8 cellular contexts compared by ENCODE assay signal in genomic region chr3:195106418-195106906, GRCh38.
A peak's percentile ranks its signal among the peaks of the same experiment; 100 is the strongest.
DNase-seq lines count a peak whose midpoint lies in the region; ATAC-seq lines count a peak whose summit lies in the region.

No MANE protein-coding gene starts in this region.

- ATAC-seq in HG03159 (IDR thresholded peaks at IDR 0.05; ENCODE audit: unreplicated experiment) = peak; percentile 76
- peak; percentile 89 for ATAC-seq in naive thymus-derived CD4-positive, alpha-beta T cell
- ATAC-seq in stimulated activated effector memory CD8-positive, alpha-beta T cell treated with anti-CD3 and anti-CD28 coated beads, Interleukin-12 subunit alpha, Interleukin-12 subunit beta, amount 100 ng/mL, for 72 hours = peak; percentile 88

- intact Hi-C loops in naive thymus-derived CD4-positive, alpha-beta T cell (cut with micrococcal nuclease) = loop anchor here (1.0 to 10.0 kb wide), 7 partner anchors 153 to 632 kb away; partner anchors contain the start of gene LSG1 (in 1 of the 2)

- H3K27ac Mint-ChIP-seq in naive thymus-derived CD4-positive, alpha-beta T cell = peak overlapping the region in 1 of 9 donors; percentile 43
- peak overlapping the region; percentile 64 for H3K27ac Mint-ChIP-seq in stimulated activated effector memory CD8-positive, alpha-beta T cell treated with anti-CD3 and anti-CD28 coated beads, Interleukin-12 subunit alpha, Interleukin-12 subunit beta, amount 100 ng/mL, for 72 hours

- DNase-seq in NCI-H187 (lab: John Stamatoyannopoulos, UW) = peak; percentile 5 to 8
- DNase-seq in NCI-H187 treated with DMSO at 0.1 percent for 48 hours (lab: John Stamatoyannopoulos, UW) = no peak
- peak; percentile 70 for DNase-seq in NOMO-1 treated with DMSO at 0.1 percent for 48 hours (lab: John Stamatoyannopoulos, UW; ENCODE audit: unreplicated experiment)
- DNase-seq in activated T-cell treated with anti-CD3 and anti-CD28 coated beads for 1 hour (ENCODE audit: low read depth) = peak; percentile 68
- DNase-seq in epidermal melanocyte (ENCODE audit: insufficient read length, low spot score) = peak; percentile 63
- DNase-seq in naive thymus-derived CD4-positive, alpha-beta T cell = peak; percentile 44 to 82 (median 70)
- DNase-seq in stimulated activated effector memory CD8-positive, alpha-beta T cell treated with anti-CD3 and anti-CD28 coated beads, Interleukin-12 subunit alpha, Interleukin-12 subunit beta, amount 100 ng/mL, for 72 hours (ENCODE audit: low spot score in 2 of 2) = peak; percentile 81 to 87

- H3K27me3 Mint-ChIP-seq in naive thymus-derived CD4-positive, alpha-beta T cell = no peaks in the 10 kb centered on the region

- no peak overlapping the region for H3K4me3 ChIP-seq in naive thymus-derived CD4-positive, alpha-beta T cell (ENCODE audit: low read length)

- H3K4me3 Mint-ChIP-seq in naive thymus-derived CD4-positive, alpha-beta T cell = peak overlapping the region; percentile 10 to 71 (median 62)
- H3K4me3 Mint-ChIP-seq in stimulated activated effector memory CD8-positive, alpha-beta T cell treated with anti-CD3 and anti-CD28 coated beads, Interleukin-12 subunit alpha, Interleukin-12 subunit beta, amount 100 ng/mL, for 72 hours = peak overlapping the region; percentile 50

- POLR2A ChIA-PET in naive thymus-derived CD4-positive, alpha-beta T cell (lab: Charles Lee) = no interaction called here

- H3K4me1 Mint-ChIP-seq in naive thymus-derived CD4-positive, alpha-beta T cell = peaks cover 5 to 10% (median 6%) of the 10 kb centered on the region in 7 donors
- peaks cover 6% of the 10 kb centered on the region for H3K4me1 Mint-ChIP-seq in stimulated activated effector memory CD8-positive, alpha-beta T cell treated with anti-CD3 and anti-CD28 coated beads, Interleukin-12 subunit alpha, Interleukin-12 subunit beta, amount 100 ng/mL, for 72 hours

- H3K27me3 ChIP-seq in naive thymus-derived CD4-positive, alpha-beta T cell (ENCODE audit: control insufficient read depth in 2 of 2, insufficient read depth in 2 of 2, low read length in 2 of 2) = no peaks in the 10 kb centered on the region

- CTCF ChIA-PET in naive thymus-derived CD4-positive, alpha-beta T cell (lab: Charles Lee) = interaction anchor here (0.7 to 4.1 kb wide), 7 partner anchors 13 to 434 kb away, joined by 3 to 53 read pairs (median 7); partner anchors contain the start of genes FAM43A and LSG1

- H3K36me3 ChIP-seq in naive thymus-derived CD4-positive, alpha-beta T cell (ENCODE audit: control insufficient read depth in 2 of 3, insufficient read depth in 3 of 3, low read length in 3 of 3) = no peaks in the 10 kb centered on the region

- H3K36me3 Mint-ChIP-seq in naive thymus-derived CD4-positive, alpha-beta T cell = no peaks in the 10 kb centered on the region
- H3K36me3 Mint-ChIP-seq in stimulated activated effector memory CD8-positive, alpha-beta T cell treated with anti-CD3 and anti-CD28 coated beads, Interleukin-12 subunit alpha, Interleukin-12 subunit beta, amount 100 ng/mL, for 72 hours = no peaks in the 10 kb centered on the region

- no peak overlapping the region for H3K27ac ChIP-seq in naive thymus-derived CD4-positive, alpha-beta T cell (ENCODE audit: low read depth, low read length)

- H3K9me3 ChIP-seq in naive thymus-derived CD4-positive, alpha-beta T cell (ENCODE audit: control insufficient read depth in 2 of 3, low read length in 3 of 3) = no peaks in the 10 kb centered on the region

- no peaks in the 10 kb centered on the region for H3K9me3 Mint-ChIP-seq in naive thymus-derived CD4-positive, alpha-beta T cell
- no peaks in the 10 kb centered on the region for H3K9me3 Mint-ChIP-seq in stimulated activated effector memory CD8-positive, alpha-beta T cell treated with anti-CD3 and anti-CD28 coated beads, Interleukin-12 subunit alpha, Interleukin-12 subunit beta, amount 100 ng/mL, for 72 hours

- no peaks in the 10 kb centered on the region for H3K4me1 ChIP-seq in naive thymus-derived CD4-positive, alpha-beta T cell (ENCODE audit: control insufficient read depth in 2 of 2, insufficient read depth in 2 of 2, low read length in 2 of 2)
